In the genomic region with DNA sequence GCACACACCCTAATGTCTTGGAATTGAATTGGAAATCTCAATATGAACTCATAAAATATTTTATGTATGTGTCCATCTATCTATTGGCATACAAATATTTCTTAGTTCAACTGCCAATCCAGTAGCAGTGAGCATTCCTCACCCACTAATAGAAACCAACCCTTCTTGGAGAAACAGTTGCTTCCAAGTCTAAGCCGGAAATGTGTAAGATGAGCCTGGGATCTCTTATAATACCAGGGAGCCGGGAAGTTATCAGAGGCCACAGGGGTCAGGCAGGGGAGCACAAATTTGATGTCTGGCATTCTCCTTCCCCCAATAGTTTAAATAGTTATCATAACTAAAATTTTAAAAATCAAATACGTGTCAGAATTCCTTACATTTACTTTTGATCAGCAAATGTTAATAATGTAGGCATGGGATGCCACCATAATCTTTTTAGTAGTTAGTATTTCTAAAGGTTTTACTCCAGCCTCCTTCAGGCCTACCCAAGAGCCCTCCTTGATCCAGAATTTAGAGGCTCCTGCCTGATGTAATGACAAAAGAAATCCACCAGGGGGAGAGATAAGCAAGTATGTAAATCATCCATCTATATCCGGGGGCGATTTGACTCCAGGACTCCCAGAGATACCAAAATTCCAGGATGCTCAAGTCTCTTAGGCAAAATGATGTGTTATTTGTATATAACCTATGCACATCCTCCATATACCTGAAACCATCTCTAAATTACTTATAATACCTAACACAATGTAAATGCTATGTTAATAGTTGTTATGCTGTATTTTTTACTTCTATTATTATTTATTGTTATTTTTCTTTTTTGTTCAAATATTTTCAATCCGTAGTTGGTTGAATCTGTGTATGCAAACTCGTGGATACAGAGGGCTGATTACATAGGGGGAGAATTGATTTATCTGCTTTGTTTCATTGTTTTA, we compare ENCODE assay signal across 8 cellular contexts.
A peak's percentile ranks its signal among the peaks of the same experiment; 100 is the strongest.
DNase-seq lines count a peak whose midpoint lies in the region; ATAC-seq and TF ChIP-seq lines count a peak whose summit lies in the region.

No MANE protein-coding gene starts in this region.

- no peaks in the 10 kb centered on the region for H3K9me3 ChIP-seq in thoracic aorta

- H3K36me3 ChIP-seq in thoracic aorta, result no peaks in the 10 kb centered on the region

- H3K4me3 Mint-ChIP-seq in activated naive CD8-positive, alpha-beta T cell treated with anti-CD3 and anti-CD28 coated beads, Interleukin-2, amount 10 ng/mL, durations not matched to agents 7 days and 5 days, result no peak overlapping the region
- H3K4me3 Mint-ChIP-seq in activated naive CD8-positive, alpha-beta T cell treated with anti-CD3 and anti-CD28 coated beads for 36 hours, result no peak overlapping the region

- peak; percentile 74 for ATAC-seq in activated naive CD8-positive, alpha-beta T cell treated with anti-CD3 and anti-CD28 coated beads, Interleukin-2, amount 10 ng/mL, durations not matched to agents 7 days and 5 days (ENCODE audit: low read depth)
- ATAC-seq in HG03354 (IDR thresholded peaks at IDR 0.05; ENCODE audit: poor library complexity, severe bottlenecking, unreplicated experiment) (peak; percentile 79), thoracic aorta (ENCODE audit: insufficient number of reproducible peaks, low FRiP score, low read depth) (no peak), HG03196 (IDR thresholded peaks at IDR 0.05; ENCODE audit: unreplicated experiment) (no peak)

- no peaks in the 10 kb centered on the region for H3K27me3 ChIP-seq in thoracic aorta (replicated peaks; ENCODE audit: insufficient read depth)

- H3K27ac ChIP-seq in thoracic aorta, result no peak overlapping the region

- H3K27me3 Mint-ChIP-seq in activated naive CD8-positive, alpha-beta T cell treated with anti-CD3 and anti-CD28 coated beads, Interleukin-2, amount 10 ng/mL, durations not matched to agents 7 days and 5 days, result peaks cover 24% of the 10 kb centered on the region
- H3K27me3 Mint-ChIP-seq in activated naive CD8-positive, alpha-beta T cell treated with anti-CD3 and anti-CD28 coated beads for 36 hours, result peaks cover 12% of the 10 kb centered on the region

- H3K9me3 Mint-ChIP-seq in activated naive CD8-positive, alpha-beta T cell treated with anti-CD3 and anti-CD28 coated beads, Interleukin-2, amount 10 ng/mL, durations not matched to agents 7 days and 5 days, result no peaks in the 10 kb centered on the region
- no peaks in the 10 kb centered on the region for H3K9me3 Mint-ChIP-seq in activated naive CD8-positive, alpha-beta T cell treated with anti-CD3 and anti-CD28 coated beads for 36 hours

- no peaks in the 10 kb centered on the region for H3K4me1 Mint-ChIP-seq in activated naive CD8-positive, alpha-beta T cell treated with anti-CD3 and anti-CD28 coated beads, Interleukin-2, amount 10 ng/mL, durations not matched to agents 7 days and 5 days
- peaks cover 8% of the 10 kb centered on the region for H3K4me1 Mint-ChIP-seq in activated naive CD8-positive, alpha-beta T cell treated with anti-CD3 and anti-CD28 coated beads for 36 hours

- DNase-seq in activated naive CD8-positive, alpha-beta T cell treated with anti-CD3 and anti-CD28 coated beads, Interleukin-2, amount 10 ng/mL, durations not matched to agents 7 days and 5 days, result no peak
- DNase-seq in activated naive CD8-positive, alpha-beta T cell treated with anti-CD3 and anti-CD28 coated beads for 36 hours, result no peak
- DNase-seq in NCI-H524 treated with DMSO at 0.1 percent for 48 hours (lab: John Stamatoyannopoulos, UW), result peak; percentile 12
- peak; percentile 71 for DNase-seq in astrocyte of the cerebellum (ENCODE audit: low read depth)
- DNase-seq in iris pigment epithelial cell (ENCODE audit: low read depth), result peak; percentile 76
- no peak for DNase-seq in thoracic aorta (ENCODE audit: low spot score)

- TF ChIP-seq CTCF in astrocyte of the cerebellum (IDR thresholded peaks at IDR 0.05; ENCODE audit: low read depth, low read length, missing control alignments), result peak; percentile 81
- TF ChIP-seq CTCF in thoracic aorta (IDR thresholded peaks at IDR 0.05), result peak; percentile 76

- H3K4me3 ChIP-seq in astrocyte of the cerebellum (ENCODE audit: low read depth, low read length) (no peak overlapping the region), thoracic aorta (no peak overlapping the region)

- no peak overlapping the region for H3K27ac Mint-ChIP-seq in activated naive CD8-positive, alpha-beta T cell treated with anti-CD3 and anti-CD28 coated beads, Interleukin-2, amount 10 ng/mL, durations not matched to agents 7 days and 5 days
- H3K27ac Mint-ChIP-seq in activated naive CD8-positive, alpha-beta T cell treated with anti-CD3 and anti-CD28 coated beads for 36 hours, result no peak overlapping the region

- POLR2A ChIA-PET in activated naive CD8-positive, alpha-beta T cell treated with anti-CD3 and anti-CD28 coated beads, Interleukin-2, amount 10 ng/mL, durations not matched to agents 7 days and 5 days (lab: Charles Lee), result interaction anchor here (1.0 kb wide), 1 partner anchor 323 kb away, joined by 3 read pairs; no protein-coding TSS in a partner anchor

- H3K36me3 Mint-ChIP-seq in activated naive CD8-positive, alpha-beta T cell treated with anti-CD3 and anti-CD28 coated beads, Interleukin-2, amount 10 ng/mL, durations not matched to agents 7 days and 5 days, result no peaks in the 10 kb centered on the region
- no peaks in the 10 kb centered on the region for H3K36me3 Mint-ChIP-seq in activated naive CD8-positive, alpha-beta T cell treated with anti-CD3 and anti-CD28 coated beads for 36 hours

- in situ Hi-C loops in astrocyte of the cerebellum (cut with HindIII; ENCODE audit: low sequenced_read_pairs), result no loop called here

- no peaks in the 10 kb centered on the region for H3K4me1 ChIP-seq in thoracic aorta (ENCODE audit: control insufficient read depth in 1 of 2, low read depth in 2 of 2)

Comparison
In these comparisons a context has a peak if more than half of its experiments do, and no peak if none do; other contexts are left out.
1. ATAC-seq: peak in activated naive CD8-positive, alpha-beta T cell treated with anti-CD3 and anti-CD28 coated beads, Interleukin-2, amount 10 ng/mL, durations not matched to agents 7 days and 5 days (single experiment) and HG03354 (single experiment); none in thoracic aorta (single experiment) and HG03196 (single experiment).
2. DNase-seq: peak in NCI-H524 treated with DMSO at 0.1 percent for 48 hours (single experiment), astrocyte of the cerebellum (single experiment) and iris pigment epithelial cell (single experiment); none in activated naive CD8-positive, alpha-beta T cell treated with anti-CD3 and anti-CD28 coated beads, Interleukin-2, amount 10 ng/mL, durations not matched to agents 7 days and 5 days (single experiment), activated naive CD8-positive, alpha-beta T cell treated with anti-CD3 and anti-CD28 coated beads for 36 hours (single experiment) and thoracic aorta (single experiment).